10 cellular contexts compared by ENCODE assay signal in the genomic region with DNA sequence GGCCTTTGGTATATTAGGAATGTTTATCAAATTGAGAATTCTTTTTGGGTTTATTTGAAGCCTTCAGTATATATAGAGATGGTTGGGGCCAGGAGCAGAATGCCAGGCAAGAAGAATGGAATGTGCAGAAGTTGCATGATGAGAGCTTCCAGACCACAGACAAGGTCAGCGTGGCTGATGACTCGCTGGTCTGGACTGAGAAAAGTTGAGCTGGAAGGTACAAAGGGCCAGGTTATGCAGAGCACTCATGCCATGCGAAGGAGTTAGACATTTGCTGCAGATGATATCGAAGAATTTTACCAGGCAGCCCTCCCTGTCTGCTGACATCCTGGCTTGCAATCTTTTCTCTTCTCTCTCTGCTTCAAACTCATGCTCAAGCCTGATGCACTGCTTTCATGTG.
DNase-seq lines count a peak whose midpoint lies in the region; ATAC-seq and TF ChIP-seq lines count a peak whose summit lies in the region.
"Had no signal": no experiment of that assay in that cellular context is flagged by ENCODE, and none has a peak within 500 bp of the region (broad histone marks: within the 10 kb centered on the region; RNA-seq: fewer than 3 reads in every experiment).

No MANE protein-coding gene starts in this region.

- intact Hi-C loops in Right ventricle myocardium inferior (cut with DNase I) (no loop called here), left ventricle myocardium inferior (cut with micrococcal nuclease) (no loop called here), upper lobe of right lung (cut with DNase I) (no loop called here)

- H3K27ac ChIP-seq in left ventricle myocardium inferior (replicated peaks): no peak overlapping the region
- H3K27ac ChIP-seq in foreskin keratinocyte: peak overlapping the region; percentile 19
- H3K27ac ChIP-seq in upper lobe of right lung: no peak overlapping the region

- DNase-seq in Right ventricle myocardium inferior (ENCODE audit: missing footprints): no peak
- DNase-seq in left ventricle myocardium inferior: no peak
- DNase-seq in T1000 (lab: John Stamatoyannopoulos, UW): peak; percentile 62
- peak in 1 of 2 donors; percentile 83 for DNase-seq in foreskin keratinocyte
- DNase-seq in upper lobe of right lung: no peak
- DNase-seq in middle frontal gyrus (ENCODE audit: extremely low spot score, low spot score): no peak
- DNase-seq in DMS79 (lab: John Stamatoyannopoulos, UW): no peak
- no peak for DNase-seq in GM20000 (ENCODE audit: low spot score)
- DNase-seq: kidney; NK-92 treated with Interleukin-12 subunit alpha and Interleukin-12 subunit beta, amount 100 ng/mL, for 24 hours had no signal

- no peaks in the 10 kb centered on the region for H3K27me3 ChIP-seq in left ventricle myocardium inferior (ENCODE audit: low read depth)
- H3K27me3 ChIP-seq in foreskin keratinocyte: no peaks in the 10 kb centered on the region
- H3K27me3 ChIP-seq in upper lobe of right lung: no peaks in the 10 kb centered on the region

- no peak overlapping the region for H3K4me3 ChIP-seq in left ventricle myocardium inferior
- H3K4me3 ChIP-seq in upper lobe of right lung: no peak overlapping the region

- H3K36me3 ChIP-seq in left ventricle myocardium inferior (no peaks in the 10 kb centered on the region), upper lobe of right lung (no peaks in the 10 kb centered on the region)

- TF ChIP-seq CTCF in left ventricle myocardium inferior (IDR thresholded peaks at IDR 0.05; ENCODE audit: borderline replicate concordance): no peak
- no peak for TF ChIP-seq CTCF in foreskin keratinocyte (conservative IDR thresholded peaks at IDR 0.05)
- TF ChIP-seq CTCF in upper lobe of right lung (IDR thresholded peaks at IDR 0.05): no peak
- no peak for TF ChIP-seq CTCF in GM20000 (IDR thresholded peaks at IDR 0.05; ENCODE audit: extremely low read depth, missing control alignments)

- H3K9me3 ChIP-seq in left ventricle myocardium inferior (replicated peaks) (no peaks in the 10 kb centered on the region), upper lobe of right lung (no peaks in the 10 kb centered on the region)

- ATAC-seq in Right ventricle myocardium inferior (peak; percentile 53), foreskin keratinocyte (peak; percentile 62), upper lobe of right lung (peak; percentile 48)

- H3K4me1 ChIP-seq in left ventricle myocardium inferior: peaks cover 45% of the 10 kb centered on the region
- H3K4me1 ChIP-seq in foreskin keratinocyte: peaks cover 37% of the 10 kb centered on the region
- H3K4me1 ChIP-seq in upper lobe of right lung: no peaks in the 10 kb centered on the region
